Comparison of ENCODE assay signal across 1 cellular context in the genomic region with DNA sequence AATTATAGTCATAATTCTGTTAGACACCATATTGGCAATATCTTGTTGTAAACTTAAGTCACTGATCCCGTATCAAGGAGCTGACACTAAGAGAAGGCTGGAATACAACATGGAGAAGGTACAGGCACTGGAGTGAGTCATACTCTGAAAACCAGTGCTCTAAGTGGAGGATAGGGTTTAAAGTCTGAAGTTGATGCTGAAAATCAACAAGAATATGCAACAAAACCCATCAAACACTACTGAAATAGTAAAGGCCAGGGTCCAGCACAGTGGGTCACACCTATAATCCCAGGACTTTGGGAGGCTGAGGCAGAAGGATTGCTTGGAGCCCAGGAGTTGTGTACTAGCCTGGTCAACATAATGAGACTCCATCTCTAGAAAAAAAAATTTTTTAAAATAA.
TF ChIP-seq lines count a peak whose summit lies in the region.

No MANE protein-coding gene starts in this region.

TF ChIP-seq in HepG2, 621 proteins besides CTCF, POLR2A, EP300 and RAD21 (continued from another document):
- TF ChIP-seq, protein P1, sequence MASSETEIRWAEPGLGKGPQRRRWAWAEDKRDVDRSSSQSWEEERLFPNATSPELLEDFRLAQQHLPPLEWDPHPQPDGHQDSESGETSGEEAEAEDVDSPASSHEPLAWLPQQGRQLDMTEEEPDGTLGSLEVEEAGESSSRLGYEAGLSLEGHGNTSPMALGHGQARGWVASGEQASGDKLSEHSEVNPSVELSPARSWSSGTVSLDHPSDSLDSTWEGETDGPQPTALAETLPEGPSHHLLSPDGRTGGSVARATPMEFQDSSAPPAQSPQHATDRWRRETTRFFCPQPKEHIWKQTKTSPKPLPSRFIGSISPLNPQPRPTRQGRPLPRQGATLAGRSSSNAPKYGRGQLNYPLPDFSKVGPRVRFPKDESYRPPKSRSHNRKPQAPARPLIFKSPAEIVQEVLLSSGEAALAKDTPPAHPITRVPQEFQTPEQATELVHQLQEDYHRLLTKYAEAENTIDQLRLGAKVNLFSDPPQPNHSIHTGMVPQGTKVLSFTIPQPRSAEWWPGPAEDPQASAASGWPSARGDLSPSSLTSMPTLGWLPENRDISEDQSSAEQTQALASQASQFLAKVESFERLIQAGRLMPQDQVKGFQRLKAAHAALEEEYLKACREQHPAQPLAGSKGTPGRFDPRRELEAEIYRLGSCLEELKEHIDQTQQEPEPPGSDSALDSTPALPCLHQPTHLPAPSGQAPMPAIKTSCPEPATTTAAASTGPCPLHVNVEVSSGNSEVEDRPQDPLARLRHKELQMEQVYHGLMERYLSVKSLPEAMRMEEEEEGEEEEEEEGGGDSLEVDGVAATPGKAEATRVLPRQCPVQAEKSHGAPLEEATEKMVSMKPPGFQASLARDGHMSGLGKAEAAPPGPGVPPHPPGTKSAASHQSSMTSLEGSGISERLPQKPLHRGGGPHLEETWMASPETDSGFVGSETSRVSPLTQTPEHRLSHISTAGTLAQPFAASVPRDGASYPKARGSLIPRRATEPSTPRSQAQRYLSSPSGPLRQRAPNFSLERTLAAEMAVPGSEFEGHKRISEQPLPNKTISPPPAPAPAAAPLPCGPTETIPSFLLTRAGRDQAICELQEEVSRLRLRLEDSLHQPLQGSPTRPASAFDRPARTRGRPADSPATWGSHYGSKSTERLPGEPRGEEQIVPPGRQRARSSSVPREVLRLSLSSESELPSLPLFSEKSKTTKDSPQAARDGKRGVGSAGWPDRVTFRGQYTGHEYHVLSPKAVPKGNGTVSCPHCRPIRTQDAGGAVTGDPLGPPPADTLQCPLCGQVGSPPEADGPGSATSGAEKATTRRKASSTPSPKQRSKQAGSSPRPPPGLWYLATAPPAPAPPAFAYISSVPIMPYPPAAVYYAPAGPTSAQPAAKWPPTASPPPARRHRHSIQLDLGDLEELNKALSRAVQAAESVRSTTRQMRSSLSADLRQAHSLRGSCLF (CRISPR knock-in tag; IDR thresholded peaks at IDR 0.05; ENCODE audit: borderline replicate concordance): no peak
- TF ChIP-seq, protein P2, sequence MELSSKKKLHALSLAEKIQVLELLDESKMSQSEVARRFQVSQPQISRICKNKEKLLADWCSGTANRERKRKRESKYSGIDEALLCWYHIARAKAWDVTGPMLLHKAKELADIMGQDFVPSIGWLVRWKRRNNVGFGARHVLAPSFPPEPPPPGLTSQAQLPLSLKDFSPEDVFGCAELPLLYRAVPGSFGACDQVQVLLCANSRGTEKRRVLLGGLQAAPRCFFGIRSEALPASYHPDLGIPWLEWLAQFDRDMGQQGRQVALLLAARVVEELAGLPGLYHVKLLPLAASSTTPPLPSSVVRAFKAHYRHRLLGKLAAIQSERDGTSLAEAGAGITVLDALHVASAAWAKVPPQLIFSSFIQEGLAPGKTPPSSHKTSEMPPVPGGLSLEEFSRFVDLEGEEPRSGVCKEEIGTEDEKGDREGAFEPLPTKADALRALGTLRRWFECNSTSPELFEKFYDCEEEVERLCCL (CRISPR knock-in tag; IDR thresholded peaks at IDR 0.05; ENCODE audit: borderline replicate concordance): no peak
- no peak for TF ChIP-seq FOXA1 (IDR thresholded peaks at IDR 0.05)
- TF ChIP-seq FOXA1 (CRISPR knock-in tag; IDR thresholded peaks at IDR 0.05): 0 out of 2 replicates have a peak, but pooled peaks have one; percentile 4
- 0 out of 2 replicates have a peak, but pooled peaks have one; percentile 54 for TF ChIP-seq ZNF644 (CRISPR knock-in tag; IDR thresholded peaks at IDR 0.05; ENCODE audit: low read depth)
- peak; percentile 74; the same call in 1 of the 2 replicates for TF ChIP-seq HOMEZ (CRISPR knock-in tag; IDR thresholded peaks at IDR 0.05; ENCODE audit: low read depth)
- TF ChIP-seq ZNF773 (CRISPR knock-in tag; IDR thresholded peaks at IDR 0.05; ENCODE audit: borderline replicate concordance): no peak
- TF ChIP-seq ZNF674 (CRISPR knock-in tag; IDR thresholded peaks at IDR 0.05; ENCODE audit: low read depth): no peak
- peak; percentile 38; the same call in 1 of the 2 replicates for TF ChIP-seq PAXIP1 (CRISPR knock-in tag; conservative IDR thresholded peaks at IDR 0.05)
- no peak for TF ChIP-seq ZNF232 (CRISPR knock-in tag; IDR thresholded peaks at IDR 0.05; ENCODE audit: borderline replicate concordance)
- TF ChIP-seq, protein P3, sequence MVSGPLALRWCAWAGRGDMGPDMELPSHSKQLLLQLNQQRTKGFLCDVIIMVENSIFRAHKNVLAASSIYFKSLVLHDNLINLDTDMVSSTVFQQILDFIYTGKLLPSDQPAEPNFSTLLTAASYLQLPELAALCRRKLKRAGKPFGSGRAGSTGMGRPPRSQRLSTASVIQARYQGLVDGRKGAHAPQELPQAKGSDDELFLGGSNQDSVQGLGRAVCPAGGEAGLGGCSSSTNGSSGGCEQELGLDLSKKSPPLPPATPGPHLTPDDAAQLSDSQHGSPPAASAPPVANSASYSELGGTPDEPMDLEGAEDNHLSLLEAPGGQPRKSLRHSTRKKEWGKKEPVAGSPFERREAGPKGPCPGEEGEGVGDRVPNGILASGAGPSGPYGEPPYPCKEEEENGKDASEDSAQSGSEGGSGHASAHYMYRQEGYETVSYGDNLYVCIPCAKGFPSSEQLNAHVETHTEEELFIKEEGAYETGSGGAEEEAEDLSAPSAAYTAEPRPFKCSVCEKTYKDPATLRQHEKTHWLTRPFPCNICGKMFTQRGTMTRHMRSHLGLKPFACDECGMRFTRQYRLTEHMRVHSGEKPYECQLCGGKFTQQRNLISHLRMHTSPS (CRISPR knock-in tag; IDR thresholded peaks at IDR 0.05; ENCODE audit: low read depth): no peak
- TF ChIP-seq, protein P4, sequence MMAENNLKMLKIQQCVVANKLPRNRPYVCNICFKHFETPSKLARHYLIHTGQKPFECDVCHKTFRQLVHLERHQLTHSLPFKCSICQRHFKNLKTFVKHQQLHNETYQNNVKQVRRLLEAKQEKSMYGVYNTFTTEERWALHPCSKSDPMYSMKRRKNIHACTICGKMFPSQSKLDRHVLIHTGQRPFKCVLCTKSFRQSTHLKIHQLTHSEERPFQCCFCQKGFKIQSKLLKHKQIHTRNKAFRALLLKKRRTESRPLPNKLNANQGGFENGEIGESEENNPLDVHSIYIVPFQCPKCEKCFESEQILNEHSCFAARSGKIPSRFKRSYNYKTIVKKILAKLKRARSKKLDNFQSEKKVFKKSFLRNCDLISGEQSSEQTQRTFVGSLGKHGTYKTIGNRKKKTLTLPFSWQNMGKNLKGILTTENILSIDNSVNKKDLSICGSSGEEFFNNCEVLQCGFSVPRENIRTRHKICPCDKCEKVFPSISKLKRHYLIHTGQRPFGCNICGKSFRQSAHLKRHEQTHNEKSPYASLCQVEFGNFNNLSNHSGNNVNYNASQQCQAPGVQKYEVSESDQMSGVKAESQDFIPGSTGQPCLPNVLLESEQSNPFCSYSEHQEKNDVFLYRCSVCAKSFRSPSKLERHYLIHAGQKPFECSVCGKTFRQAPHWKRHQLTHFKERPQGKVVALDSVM (CRISPR knock-in tag; IDR thresholded peaks at IDR 0.05): peak; percentile 53; the same call in 1 of the 2 replicates
- TF ChIP-seq ZNF550 (CRISPR knock-in tag; IDR thresholded peaks at IDR 0.05; ENCODE audit: borderline replicate concordance): no peak
- no peak for TF ChIP-seq ISL2 (CRISPR knock-in tag; IDR thresholded peaks at IDR 0.05)
- no peak for TF ChIP-seq KMT2A (CRISPR knock-in tag; IDR thresholded peaks at IDR 0.05)
- no peak for TF ChIP-seq NFYC (CRISPR knock-in tag; IDR thresholded peaks at IDR 0.05)
- TF ChIP-seq FOSL1 (CRISPR knock-in tag; IDR thresholded peaks at IDR 0.05; ENCODE audit: borderline replicate concordance): 0 out of 2 replicates have a peak, but pooled peaks have one; percentile 24
- no peak for TF ChIP-seq TCF12 (IDR thresholded peaks at IDR 0.05)
- TF ChIP-seq TCF12 (CRISPR knock-in tag; IDR thresholded peaks at IDR 0.05): no peak
- TF ChIP-seq HNF4G (IDR thresholded peaks at IDR 0.05; ENCODE audit: borderline replicate concordance, low read depth, low read length): peak; percentile 42; the same call in 1 of the 2 replicates
- TF ChIP-seq HNF4G (CRISPR knock-in tag; IDR thresholded peaks at IDR 0.05; ENCODE audit: borderline replicate concordance, low read depth): no peak
- TF ChIP-seq TCF7 (IDR thresholded peaks at IDR 0.05; ENCODE audit: low read depth): no peak
- TF ChIP-seq, protein P5, sequence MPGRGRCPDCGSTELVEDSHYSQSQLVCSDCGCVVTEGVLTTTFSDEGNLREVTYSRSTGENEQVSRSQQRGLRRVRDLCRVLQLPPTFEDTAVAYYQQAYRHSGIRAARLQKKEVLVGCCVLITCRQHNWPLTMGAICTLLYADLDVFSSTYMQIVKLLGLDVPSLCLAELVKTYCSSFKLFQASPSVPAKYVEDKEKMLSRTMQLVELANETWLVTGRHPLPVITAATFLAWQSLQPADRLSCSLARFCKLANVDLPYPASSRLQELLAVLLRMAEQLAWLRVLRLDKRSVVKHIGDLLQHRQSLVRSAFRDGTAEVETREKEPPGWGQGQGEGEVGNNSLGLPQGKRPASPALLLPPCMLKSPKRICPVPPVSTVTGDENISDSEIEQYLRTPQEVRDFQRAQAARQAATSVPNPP (CRISPR knock-in tag; IDR thresholded peaks at IDR 0.05): no peak
- TF ChIP-seq SAP130 (CRISPR knock-in tag; IDR thresholded peaks at IDR 0.05; ENCODE audit: low read depth): no peak
- 0 out of 2 replicates have a peak, but pooled peaks have one; percentile 27 for TF ChIP-seq ZMYM3 (CRISPR knock-in tag; IDR thresholded peaks at IDR 0.05)
- no peak for TF ChIP-seq ZFP36 (IDR thresholded peaks at IDR 0.05; ENCODE audit: borderline replicate concordance, low read depth, low read length, partially characterized antibody)
- no peak for TF ChIP-seq ZFX (CRISPR knock-in tag; IDR thresholded peaks at IDR 0.05; ENCODE audit: low read depth)
- TF ChIP-seq FOSL2 (CRISPR knock-in tag; IDR thresholded peaks at IDR 0.05): peak; percentile 79
- no peak for TF ChIP-seq NR0B2 (CRISPR knock-in tag; IDR thresholded peaks at IDR 0.05)
- TF ChIP-seq, protein P6, sequence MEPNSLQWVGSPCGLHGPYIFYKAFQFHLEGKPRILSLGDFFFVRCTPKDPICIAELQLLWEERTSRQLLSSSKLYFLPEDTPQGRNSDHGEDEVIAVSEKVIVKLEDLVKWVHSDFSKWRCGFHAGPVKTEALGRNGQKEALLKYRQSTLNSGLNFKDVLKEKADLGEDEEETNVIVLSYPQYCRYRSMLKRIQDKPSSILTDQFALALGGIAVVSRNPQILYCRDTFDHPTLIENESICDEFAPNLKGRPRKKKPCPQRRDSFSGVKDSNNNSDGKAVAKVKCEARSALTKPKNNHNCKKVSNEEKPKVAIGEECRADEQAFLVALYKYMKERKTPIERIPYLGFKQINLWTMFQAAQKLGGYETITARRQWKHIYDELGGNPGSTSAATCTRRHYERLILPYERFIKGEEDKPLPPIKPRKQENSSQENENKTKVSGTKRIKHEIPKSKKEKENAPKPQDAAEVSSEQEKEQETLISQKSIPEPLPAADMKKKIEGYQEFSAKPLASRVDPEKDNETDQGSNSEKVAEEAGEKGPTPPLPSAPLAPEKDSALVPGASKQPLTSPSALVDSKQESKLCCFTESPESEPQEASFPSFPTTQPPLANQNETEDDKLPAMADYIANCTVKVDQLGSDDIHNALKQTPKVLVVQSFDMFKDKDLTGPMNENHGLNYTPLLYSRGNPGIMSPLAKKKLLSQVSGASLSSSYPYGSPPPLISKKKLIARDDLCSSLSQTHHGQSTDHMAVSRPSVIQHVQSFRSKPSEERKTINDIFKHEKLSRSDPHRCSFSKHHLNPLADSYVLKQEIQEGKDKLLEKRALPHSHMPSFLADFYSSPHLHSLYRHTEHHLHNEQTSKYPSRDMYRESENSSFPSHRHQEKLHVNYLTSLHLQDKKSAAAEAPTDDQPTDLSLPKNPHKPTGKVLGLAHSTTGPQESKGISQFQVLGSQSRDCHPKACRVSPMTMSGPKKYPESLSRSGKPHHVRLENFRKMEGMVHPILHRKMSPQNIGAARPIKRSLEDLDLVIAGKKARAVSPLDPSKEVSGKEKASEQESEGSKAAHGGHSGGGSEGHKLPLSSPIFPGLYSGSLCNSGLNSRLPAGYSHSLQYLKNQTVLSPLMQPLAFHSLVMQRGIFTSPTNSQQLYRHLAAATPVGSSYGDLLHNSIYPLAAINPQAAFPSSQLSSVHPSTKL (CRISPR knock-in tag; IDR thresholded peaks at IDR 0.05): peak; percentile 60
- 0 out of 2 replicates have a peak, but pooled peaks have one; percentile 7 for TF ChIP-seq CEBPG (CRISPR knock-in tag; IDR thresholded peaks at IDR 0.05)
- TF ChIP-seq RBFOX2 (IDR thresholded peaks at IDR 0.05; ENCODE audit: low read depth, low read length): no peak
